Comparison of ENCODE assay signal across 8 cellular contexts in the genomic region with DNA sequence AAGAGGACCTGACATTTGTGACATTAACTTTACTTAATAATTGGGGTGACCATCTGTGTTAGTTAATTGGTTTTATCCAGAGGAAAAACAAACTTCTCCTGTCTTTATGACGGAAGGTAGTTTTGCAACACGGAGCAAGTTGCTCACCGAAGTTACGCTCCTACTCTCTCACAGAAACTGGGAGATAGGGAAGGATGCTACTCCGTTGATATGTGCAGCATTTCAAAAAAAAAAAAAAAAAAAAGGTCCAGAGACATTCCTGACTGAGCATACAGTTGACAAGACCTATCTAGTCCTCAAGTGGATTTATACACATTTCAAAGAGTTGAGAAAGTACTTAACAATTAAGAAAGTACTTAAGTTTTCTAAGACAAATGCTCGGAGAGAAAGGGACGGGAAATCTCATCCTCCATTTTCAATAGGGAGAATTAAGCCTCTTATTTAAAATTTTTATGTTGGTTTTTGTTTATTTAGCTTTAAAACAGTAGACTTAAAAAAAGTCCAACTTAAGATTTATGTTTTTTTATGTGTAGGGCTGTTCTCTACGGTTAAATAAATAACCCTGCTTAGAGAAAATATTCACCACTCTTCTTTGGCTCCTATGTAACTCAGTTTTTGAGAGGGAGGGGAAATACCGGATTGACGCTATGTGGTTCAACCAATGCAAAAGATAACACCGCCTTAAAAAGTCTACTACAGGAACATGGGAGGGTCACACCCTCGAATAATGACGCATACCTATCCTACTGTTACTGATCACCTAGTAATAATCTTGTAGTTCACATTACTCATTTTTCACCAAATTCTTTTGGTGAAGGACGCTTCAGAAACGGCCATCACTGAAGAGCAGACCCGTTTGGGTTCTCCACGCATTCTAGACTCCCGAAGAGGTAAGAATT. TPM values are rescaled to one million over a fixed set of nuclear protein-coding genes. Genes with fewer than 3 reads are reported as not detected.
A peak's percentile ranks its signal among the peaks of the same experiment; 100 is the strongest.
DNase-seq lines count a peak whose midpoint lies in the region; ATAC-seq, FAIRE-seq and TF ChIP-seq lines count a peak whose summit lies in the region.

TSS of gene FER (plus strand) at position 787 of the 899 bp plus-strand sequence. CDS start 50,286 bp downstream, outside the sequence.

- H3K9me3 ChIP-seq in SK-N-SH (no peaks in the 10 kb centered on the region), iPS DF 6.9 (ENCODE audit: control insufficient read depth, insufficient read depth, low read length) (no peaks in the 10 kb centered on the region)

- no peak for TF ChIP-seq CTCF in SK-N-SH (IDR thresholded peaks at IDR 0.05)

- DNase-seq in SK-N-SH (no peak), astrocyte of the hippocampus (ENCODE audit: low read depth, low spot score) (peak; percentile 73), iPS DF 6.9 (ENCODE audit: low read depth, low spot score) (no peak), skeletal muscle cell (ENCODE audit: low read depth) (peak; percentile 29), midbrain (lab: John Stamatoyannopoulos, UW) (no peak)

- H4K20me1 ChIP-seq in SK-N-SH (ENCODE audit: insufficient read depth), result no peaks in the 10 kb centered on the region

- ATAC-seq in GM18867 (IDR thresholded peaks at IDR 0.05; ENCODE audit: unreplicated experiment), result peak; percentile 21
- peak; percentile 25 for ATAC-seq in HG03139 (IDR thresholded peaks at IDR 0.05; ENCODE audit: unreplicated experiment)

- peak within 1 kb of the TSS; percentile 11 for H2AFZ ChIP-seq in SK-N-SH (ENCODE audit: low read depth)

- 44% methylated on average over 18 of the region's 18 CpGs for whole genome bisulfite sequencing in SK-N-SH (ENCODE audit: low lambda C conversion rate)
- no CpG with 5 or more reads among the region's 18 CpGs for WGBS in iPS DF 6.9 (ENCODE audit: insufficient coverage, insufficient read length)

- H3F3A ChIP-seq in SK-N-SH (replicated peaks; ENCODE audit: insufficient read depth), result peaks cover 17% of the 10 kb centered on the region

- TF ChIP-seq RAD21 in SK-N-SH (IDR thresholded peaks at IDR 0.05; ENCODE audit: low read length), result no peak

- H3K27ac ChIP-seq in SK-N-SH (ENCODE audit: low read depth in 2 of 2, low read length in 1 of 2), result peak within 1 kb of the TSS; percentile 97
- no peak within 1 kb of the TSS for H3K27ac ChIP-seq in iPS DF 6.9 (ENCODE audit: low read length)

- peak; percentile 66 for FAIRE-seq in A204.1 (lab: Jason Lieb, UNC)

- H3K79me2 ChIP-seq in SK-N-SH (ENCODE audit: insufficient read depth), result peaks cover 37% of the 10 kb centered on the region

- no peaks in the 10 kb centered on the region for H3K9me2 ChIP-seq in SK-N-SH

- POLR2A ChIA-PET in SK-N-SH (lab: Yijun Ruan, JAX), result interaction anchor here (0.8 to 1.4 kb wide), 3 partner anchors 20 to 69 kb away, joined by 3 to 24 read pairs (median 3); no protein-coding TSS in a partner anchor

- TF ChIP-seq EP300 in SK-N-SH (IDR thresholded peaks at IDR 0.05; ENCODE audit: borderline replicate concordance in 1 of 2, low read depth in 1 of 2, low read length in 1 of 2), result no peak

- H3K4me3 ChIP-seq in SK-N-SH (ENCODE audit: low read depth in 2 of 2, low read length in 1 of 2) (peak within 1 kb of the TSS; percentile 71 to 83), iPS DF 6.9 (ENCODE audit: low read length) (peak within 1 kb of the TSS; percentile 91; the same call in 1 of the 2 replicates), skeletal muscle cell (ENCODE audit: low read depth, low read length) (peak within 1 kb of the TSS; percentile 84)

- H3K36me3 ChIP-seq in SK-N-SH (replicated peaks in 1 of 2; ENCODE audit: control insufficient read depth in 1 of 2, insufficient read depth in 2 of 2, low read length in 1 of 2) (no peaks in the 10 kb centered on the region), iPS DF 6.9 (ENCODE audit: control insufficient read depth, insufficient read depth, low read length) (no peaks in the 10 kb centered on the region)

- peak within 1 kb of the TSS; percentile 98 for H3K9ac ChIP-seq in SK-N-SH

- CTCF ChIA-PET in SK-N-SH (lab: Yijun Ruan, JAX), result interaction anchor here (0.6 to 1.4 kb wide), 3 partner anchors 18 to 226 kb away, joined by 3 to 4 read pairs (median 3); no protein-coding TSS in a partner anchor

- H3K4me1 ChIP-seq in SK-N-SH (ENCODE audit: control insufficient read depth in 1 of 2, insufficient read depth in 2 of 2, low read depth in 1 of 2, low read length in 1 of 2), result peaks cover 8 to 17% of the 10 kb centered on the region in 2 experiments; a peak in 3 of 4 replicates
- H3K4me1 ChIP-seq in iPS DF 6.9 (ENCODE audit: control insufficient read depth, insufficient read depth, low read length), result no peaks in the 10 kb centered on the region

- peak within 1 kb of the TSS; percentile 77 for H3K4me2 ChIP-seq in SK-N-SH

- H3K27me3 ChIP-seq in SK-N-SH (ENCODE audit: insufficient read depth), result no peaks in the 10 kb centered on the region
- no peaks in the 10 kb centered on the region for H3K27me3 ChIP-seq in iPS DF 6.9 (ENCODE audit: control insufficient read depth, insufficient read depth, low read length)

TF ChIP-seq in SK-N-SH, 30 proteins besides CTCF, POLR2A, EP300 and RAD21:
- TF ChIP-seq GATA2 (CRISPR knock-in tag; IDR thresholded peaks at IDR 0.05) (no peak), MXI1 (IDR thresholded peaks at IDR 0.05; ENCODE audit: low read depth, low read length) (no peak), MEF2A (IDR thresholded peaks at IDR 0.05; ENCODE audit: borderline replicate concordance, low read depth) (no peak), RCOR1 (IDR thresholded peaks at IDR 0.05; ENCODE audit: low read length) (no peak)

RNA-seq across cellular contexts. Expression of gene FER, which starts in this region (rescaled TPM):
- polyA plus RNA-seq in SK-N-SH (2012; rRNA removed), result 1.8 and 2.5 TPM in 2 replicates
- 2.5 TPM in 2 replicates for polyA plus RNA-seq in SK-N-SH (2012; cell fraction: cytosol; rRNA removed)
- polyA plus RNA-seq in SK-N-SH (2012; cell fraction: nucleus; rRNA removed), result 2.5 and 5.6 TPM in 2 replicates

Comparison
In these comparisons a context has a peak if more than half of its experiments do, and no peak if none do; other contexts are left out.
1. DNase-seq: peak in astrocyte of the hippocampus (single experiment) and skeletal muscle cell (single experiment); none in SK-N-SH (single experiment), iPS DF 6.9 (single experiment) and midbrain (single experiment).
2. Peak in every context shown above with its lines, with median percentiles within 50 percentile points of each other: H3K4me3 ChIP-seq.